ENCODE assay signal across 1 cellular context in the genomic region with DNA sequence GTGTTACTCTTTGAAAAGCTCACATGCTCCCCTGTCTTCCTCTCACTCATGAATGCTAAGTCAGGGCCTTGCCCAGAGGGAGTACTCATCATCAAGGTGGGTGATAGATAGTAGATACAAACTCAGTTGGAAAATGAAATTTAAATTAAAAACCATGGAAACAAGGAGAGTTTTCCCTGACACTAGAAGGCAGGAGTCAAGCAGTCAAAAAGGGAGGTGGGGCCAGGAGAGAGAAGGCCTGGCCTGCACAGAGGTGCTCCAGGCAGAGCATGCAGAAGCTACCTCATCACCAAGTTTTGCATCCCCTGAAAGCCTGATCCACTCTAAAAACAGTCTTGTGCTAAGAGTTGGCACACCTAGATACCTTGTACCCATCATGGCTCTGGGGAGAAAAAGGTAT.
TF ChIP-seq lines count a peak whose summit lies in the region.

No MANE protein-coding gene starts in this region.

TF ChIP-seq in GM12878, 131 proteins besides CTCF, POLR2A, EP300 and RAD21 (continued from another document):
- no peak for TF ChIP-seq REST (IDR thresholded peaks at IDR 0.05; ENCODE audit: low read depth, low read length)
- TF ChIP-seq PRDM15 (CRISPR knock-in tag; IDR thresholded peaks at IDR 0.05) = no peak
